Comparison of ENCODE assay signal across 1 cellular context in genomic region chr10:35783305-35783838, GRCh38.
TF ChIP-seq lines count a peak whose summit lies in the region.

No MANE protein-coding gene starts in this region.

TF ChIP-seq in H1, 55 proteins besides CTCF, POLR2A, EP300 and RAD21 (continued from another document):
- TF ChIP-seq CHD1 (IDR thresholded peaks at IDR 0.05; ENCODE audit: low read depth, low read length) = no peak
- TF ChIP-seq SIN3A (conservative IDR thresholded peaks at IDR 0.05 in 1 of 2, IDR thresholded peaks at IDR 0.05 in 1 of 2; ENCODE audit: low read depth in 1 of 2, low read length in 2 of 2) = no peak
- TF ChIP-seq JUND (IDR thresholded peaks at IDR 0.05; ENCODE audit: low read length) = no peak
- TF ChIP-seq BCL11A (IDR thresholded peaks at IDR 0.05; ENCODE audit: low read depth in 2 of 2, low read length in 2 of 2) = no peak
- no peak for TF ChIP-seq POLR2AphosphoS5 (IDR thresholded peaks at IDR 0.05; ENCODE audit: low read depth, low read length)
- no peak for TF ChIP-seq EGR1 (IDR thresholded peaks at IDR 0.05; ENCODE audit: borderline replicate concordance, low read depth, low read length)
- TF ChIP-seq MAFK (IDR thresholded peaks at IDR 0.05; ENCODE audit: low read depth, low read length) = no peak
- TF ChIP-seq SAP30 (IDR thresholded peaks at IDR 0.05; ENCODE audit: insufficient read depth, insufficient replicate concordance, low read length) = no peak
- no peak for TF ChIP-seq CTBP2 (IDR thresholded peaks at IDR 0.05; ENCODE audit: borderline replicate concordance, insufficient read depth, insufficient read length, low read length)
